Comparison of ENCODE assay signal across 8 cellular contexts in the genomic region with DNA sequence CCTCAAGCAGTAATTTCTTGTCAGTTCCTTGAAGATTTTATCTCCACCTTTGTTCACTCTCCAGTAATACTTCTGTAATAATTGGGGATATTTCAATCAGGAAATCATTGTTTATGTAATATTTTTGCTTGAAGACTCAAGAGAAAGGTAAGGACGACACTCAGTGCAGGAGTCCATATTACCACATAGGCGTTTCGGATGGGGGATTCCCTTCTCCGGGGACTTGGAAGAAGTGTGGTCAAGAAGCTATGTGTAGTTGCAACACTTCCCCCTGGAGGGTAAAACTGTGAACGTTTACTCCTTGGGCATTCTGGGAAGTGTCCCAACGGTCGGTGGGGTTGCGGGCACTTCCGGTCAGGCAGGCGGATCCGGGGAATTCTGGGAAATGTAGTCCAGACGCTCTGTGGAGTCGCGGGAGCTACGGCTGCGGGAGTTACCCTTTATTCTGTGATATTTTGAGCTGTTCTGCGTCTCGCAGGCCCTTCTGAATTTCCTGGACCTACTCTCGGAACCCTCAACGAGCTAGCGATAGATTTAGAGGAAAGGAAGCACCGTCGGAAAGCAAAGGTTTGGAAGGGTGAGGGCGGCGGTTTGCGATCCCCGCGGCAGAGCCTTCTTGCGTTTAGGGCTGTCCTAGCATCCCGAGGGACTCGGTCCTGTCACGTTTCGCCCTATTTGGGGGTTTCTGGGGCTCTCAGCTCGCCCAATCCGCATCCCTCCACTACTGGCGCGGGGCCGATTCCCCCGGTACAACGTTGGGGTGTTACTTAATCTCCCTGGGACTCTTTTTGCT. TPM values are rescaled to one million over a fixed set of nuclear protein-coding genes. Genes with fewer than 3 reads are reported as not detected.
A peak's percentile ranks its signal among the peaks of the same experiment; 100 is the strongest.
DNase-seq lines count a peak whose midpoint lies in the region; ATAC-seq and TF ChIP-seq lines count a peak whose summit lies in the region.

A gene (plus strand): TSS at position 395 of the 793 bp plus-strand sequence. CDS start 11,499 bp downstream, outside the sequence.

- H3K9ac ChIP-seq in SU-DHL-6 (ENCODE audit: low read length), result peak within 1 kb of the TSS; percentile 41

- H3K27me3 Mint-ChIP-seq in HFFc6 (ENCODE audit: insufficient read depth), result peaks cover 3% of the 10 kb centered on the region

- H3K4me3 ChIP-seq in GM08714 (ENCODE audit: low read length) (peak within 1 kb of the TSS; percentile 82), SU-DHL-6 (ENCODE audit: insufficient read depth, low read length, poor library complexity, severe bottlenecking) (peak within 1 kb of the TSS; percentile 48), urinary bladder (ENCODE audit: low read depth, low read length) (peak within 1 kb of the TSS; percentile 57)

- H3K27me3 ChIP-seq in SU-DHL-6 (ENCODE audit: low read length), result no peaks in the 10 kb centered on the region; the same call in 1 of the 2 replicates

- no peaks in the 10 kb centered on the region for H3K79me2 ChIP-seq in SU-DHL-6 (ENCODE audit: insufficient read depth, low read length)

- H3K36me3 Mint-ChIP-seq in HFFc6 (ENCODE audit: low read depth), result peaks cover 37% of the 10 kb centered on the region

- peaks cover 40% of the 10 kb centered on the region for H3K9me3 Mint-ChIP-seq in HFFc6

- peaks cover 10% of the 10 kb centered on the region for H3K4me1 Mint-ChIP-seq in HFFc6 (ENCODE audit: low read depth)

- intact Hi-C loops in left ventricle myocardium superior (cut with micrococcal nuclease) (no loop called here), posterior vena cava (cut with DNase I) (no loop called here)

- H3K4me3 Mint-ChIP-seq in HFFc6, result peak within 1 kb of the TSS; percentile 96

- peaks cover 1% of the 10 kb centered on the region for H3K4me1 ChIP-seq in urinary bladder (ENCODE audit: insufficient read depth)

- peak within 1 kb of the TSS; percentile 46 for H3K4me2 ChIP-seq in SU-DHL-6 (ENCODE audit: low read depth, low read length, poor library complexity, severe bottlenecking)

- H3K27ac Mint-ChIP-seq in HFFc6, result peak within 1 kb of the TSS; percentile 82

- no peaks in the 10 kb centered on the region for H4K20me1 ChIP-seq in SU-DHL-6 (ENCODE audit: low read depth, low read length)

- H3K27ac ChIP-seq in SU-DHL-6 (ENCODE audit: low read depth, low read length) (no peak within 1 kb of the TSS), urinary bladder (ENCODE audit: low read depth) (no peak within 1 kb of the TSS)

- TF ChIP-seq CTCF in HFFc6 (IDR thresholded peaks at IDR 0.05), result peak; percentile 75
- TF ChIP-seq CTCF in SU-DHL-6 (IDR thresholded peaks at IDR 0.05; ENCODE audit: insufficient read depth, low read length, poor library complexity, severe bottlenecking), result no peak

- under 1% methylated on average over 40 of the region's 40 CpGs for WGBS in urinary bladder

- H3K9me3 ChIP-seq in SU-DHL-6 (ENCODE audit: insufficient read depth, low read length), result peaks cover 10% of the 10 kb centered on the region; the same call in 1 of the 2 replicates

- DNase-seq in HFFc6 (peak; percentile 97), NCI-H1105 treated with DMSO at 0.1 percent for 48 hours (lab: John Stamatoyannopoulos, UW) (peak; percentile 87), anterior cingulate cortex (lab: John Stamatoyannopoulos, UW) (peak in 55 of 58 donors; percentile 14 to 93 (median 84)), left ventricle myocardium superior (peak; percentile 89), posterior vena cava (ENCODE audit: low spot score) (peak; percentile 96)

- peak; percentile 100 for ATAC-seq in left ventricle myocardium superior

- H3K36me3 ChIP-seq in SU-DHL-6 (ENCODE audit: low read length) (no peaks in the 10 kb centered on the region), urinary bladder (ENCODE audit: insufficient read depth) (no peaks in the 10 kb centered on the region)

- peak within 1 kb of the TSS; percentile 78 for H2AFZ ChIP-seq in SU-DHL-6 (ENCODE audit: low read depth, low read length, severe bottlenecking)

- no peaks in the 10 kb centered on the region for H3F3A ChIP-seq in SU-DHL-6 (ENCODE audit: insufficient read depth)

- H3K9me2 ChIP-seq in SU-DHL-6 (replicated peaks; ENCODE audit: insufficient read depth, low read length), result no peaks in the 10 kb centered on the region

RNA-seq across cellular contexts. Expression of the gene that starts here (rescaled TPM):
- total RNA-seq in HFFc6 (2021; fragmentation: NEBNext Ultra II Directional; extraction: Animal tissue kit (Norgen Biotek cat#: 25700)), result 1 to 10 TPM; 3.6 to 4.3 (median 4.1) TPM
- total RNA-seq in left ventricle myocardium superior (4.3 TPM), posterior vena cava (1 to 10 TPM; 4.4 to 7.4 TPM), urinary bladder (14.6 TPM)
- 2.0 TPM for polyA plus RNA-seq in urinary bladder
